ENCODE assay signal across 10 cellular contexts in genomic region chr7:26857170-26857533, GRCh38. TPM values are rescaled to one million over a fixed set of nuclear protein-coding genes. Genes with fewer than 3 reads are reported as not detected.
DNase-seq lines count a peak whose midpoint lies in the region; ATAC-seq, FAIRE-seq and TF ChIP-seq lines count a peak whose summit lies in the region.
"Had no signal": no experiment of that assay in that cellular context is flagged by ENCODE, and none has a peak within 500 bp of the region (broad histone marks: within the 10 kb centered on the region; RNA-seq: fewer than 3 reads in every experiment).

No MANE protein-coding gene starts in this region.

- dilution Hi-C loops in endothelial cell of umbilical vein (cut with MboI; ENCODE audit: extremely low pct_ligation_motif_present, low sequenced_read_pairs) = loop anchor here (10.0 kb wide), 2 partner anchors 308 to 482 kb away; partner anchors contain the start of gene HOXA9

- peak overlapping the region; percentile 24 to 72 (median 36) for H3K4me3 ChIP-seq in endothelial cell of umbilical vein (replicated peaks in 1 of 3; ENCODE audit: insufficient read depth in 1 of 3, low read depth in 1 of 3, low read length in 3 of 3)
- H3K4me3 ChIP-seq in upper lobe of left lung = peak overlapping the region; percentile 2 to 40 (median 28)
- H3K4me3 ChIP-seq: A549 had no signal

- H3K4me1 ChIP-seq in endothelial cell of umbilical vein (ENCODE audit: control insufficient read depth, extremely low read depth, insufficient read depth, low read length) = peaks cover 34% of the 10 kb centered on the region
- H3K4me1 ChIP-seq in upper lobe of left lung = peaks cover 0 to 19% (median 11%) of the 10 kb centered on the region in 4 donors

- H3K27ac ChIP-seq in endothelial cell of umbilical vein (ENCODE audit: insufficient read depth, low read depth, low read length) = peak overlapping the region; percentile 80
- peak overlapping the region; percentile 75 to 92 (median 81) for H3K27ac ChIP-seq in upper lobe of left lung
- H3K27ac ChIP-seq: A549 had no signal

- peak overlapping the region; percentile 79 for H3K9ac ChIP-seq in endothelial cell of umbilical vein (replicated peaks; ENCODE audit: extremely low read depth, insufficient read depth, low read length)

- CTCF ChIA-PET in endothelial cell of umbilical vein (lab: Charles Lee) = interaction anchor here (0.7 to 7.8 kb wide), 8 partner anchors 209 to 304 kb away, joined by 3 to 124 read pairs (median 6); partner anchors contain the start of genes HOXA1, HOXA4 and HOXA5

- H3K27me3 ChIP-seq in endothelial cell of umbilical vein (ENCODE audit: control insufficient read depth in 2 of 2, insufficient read depth in 2 of 2, low read length in 2 of 2) (no peaks in the 10 kb centered on the region), upper lobe of left lung (no peaks in the 10 kb centered on the region)

- H3K9me3 ChIP-seq in endothelial cell of umbilical vein (replicated peaks; ENCODE audit: control insufficient read depth, insufficient read depth, low read length) (no peaks in the 10 kb centered on the region), upper lobe of left lung (no peaks in the 10 kb centered on the region)
- H3K9me3 ChIP-seq: A549 had no signal

- H3K9me1 ChIP-seq in endothelial cell of umbilical vein (replicated peaks; ENCODE audit: control insufficient read depth, extremely low read depth, insufficient read depth, low read length) = no peaks in the 10 kb centered on the region

- intact Hi-C loops in endothelial cell of umbilical vein (cut with micrococcal nuclease) = loop anchor here (1.0 to 10.0 kb wide), 4 partner anchors 171 to 962 kb away; no protein-coding TSS in a partner anchor

- TF ChIP-seq CTCF in endothelial cell of umbilical vein (IDR thresholded peaks at IDR 0.05; ENCODE audit: extremely low read depth in 1 of 2, insufficient read depth in 1 of 2, low read depth in 1 of 2, low read length in 2 of 2) (no peak), upper lobe of left lung (IDR thresholded peaks at IDR 0.05) (no peak)

- no peak for ATAC-seq in activated T-cell treated with anti-CD3 and anti-CD28 coated beads, Interleukin-2, amount 50 U/mL, for 72 hours (replicated peaks in 1 of 2)
- ATAC-seq in naive B cell (ENCODE audit: low read depth in 2 of 2) = no peak
- no peak for ATAC-seq in upper lobe of left lung (ENCODE audit: low FRiP score in 2 of 2)
- no peak for ATAC-seq in GM19463 (IDR thresholded peaks at IDR 0.05; ENCODE audit: unreplicated experiment)

- peak overlapping the region; percentile 43 to 50 for H3K4me3 Mint-ChIP-seq in activated T-cell treated with anti-CD3 and anti-CD28 coated beads, Interleukin-2, amount 50 U/mL, for 72 hours
- peak overlapping the region; percentile 71 to 91 (median 86) for H3K4me3 Mint-ChIP-seq in naive B cell

- H3K79me2 ChIP-seq in endothelial cell of umbilical vein (ENCODE audit: control insufficient read depth, insufficient read depth, low read length) = peaks cover 38% of the 10 kb centered on the region

- H2AFZ ChIP-seq in endothelial cell of umbilical vein (ENCODE audit: low read depth, low read length) = peak overlapping the region; percentile 85

- no peak for DNase-seq in activated T-cell treated with anti-CD3 and anti-CD28 coated beads, Interleukin-2, amount 50 U/mL, for 72 hours
- no peak for DNase-seq in activated T-cell treated with anti-CD3 and anti-CD28 coated beads, Interleukin-2, amount 50 U/mL, for 48 hours
- DNase-seq in endothelial cell of umbilical vein (ENCODE audit: low read depth, low spot score) (no peak), naive B cell (no peak), upper lobe of left lung (peak in 1 of 2 donors; percentile 20), COR-L47 (lab: John Stamatoyannopoulos, UW) (no peak), NCI-H2171 treated with DMSO at 0.1 percent for 48 hours (lab: John Stamatoyannopoulos, UW) (no peak)
- DNase-seq: activated CD4-positive, alpha-beta T cell treated with anti-CD3 and anti-CD28 coated beads, Interleukin-2, amount 50 U/mL, for 4 hours had no signal

- H3K36me3 ChIP-seq in endothelial cell of umbilical vein (ENCODE audit: control insufficient read depth in 2 of 2, extremely low read depth in 1 of 2, insufficient read depth in 2 of 2, low read length in 2 of 2) (no peaks in the 10 kb centered on the region), upper lobe of left lung (no peaks in the 10 kb centered on the region)

- TF ChIP-seq POLR2A in endothelial cell of umbilical vein (IDR thresholded peaks at IDR 0.05; ENCODE audit: low read depth, low read length) = no peak
- no peak for TF ChIP-seq POLR2A in upper lobe of left lung (IDR thresholded peaks at IDR 0.05)

- H3K27me3 Mint-ChIP-seq in activated T-cell treated with anti-CD3 and anti-CD28 coated beads, Interleukin-2, amount 50 U/mL, for 72 hours (ENCODE audit: low read depth) = peaks cover 70% of the 10 kb centered on the region
- H3K27me3 Mint-ChIP-seq in naive B cell = no peaks in the 10 kb centered on the region

- no TSS peak for BruUV-seq in endothelial cell of umbilical vein (replicated peaks; lab: Mats Ljungman, UMichigan)

- no peaks in the 10 kb centered on the region for H4K20me1 ChIP-seq in endothelial cell of umbilical vein (replicated peaks; ENCODE audit: control insufficient read depth, extremely low read depth, insufficient read depth, low read length)

- no peaks in the 10 kb centered on the region for H3K36me3 Mint-ChIP-seq in activated T-cell treated with anti-CD3 and anti-CD28 coated beads, Interleukin-2, amount 50 U/mL, for 72 hours (ENCODE audit: insufficient read depth in 2 of 2)
- H3K36me3 Mint-ChIP-seq in naive B cell = peaks cover 4 to 7% of the 10 kb centered on the region in 2 donors

- FAIRE-seq in endothelial cell of umbilical vein (lab: Jason Lieb, UNC) = no peak
- FAIRE-seq: A549 had no signal

- 12 to 13% methylated on average over 9 of the region's 9 CpGs for WGBS in upper lobe of left lung, 2 donors

- peak overlapping the region; percentile 92 for H3K4me2 ChIP-seq in endothelial cell of umbilical vein (ENCODE audit: insufficient read depth, low read length)

- no peak for TF ChIP-seq EP300 in upper lobe of left lung (IDR thresholded peaks at IDR 0.05)

- POLR2A ChIA-PET in endothelial cell of umbilical vein (lab: Charles Lee) = interaction anchor here (0.6 to 1.1 kb wide), 3 partner anchors 8 to 1834 kb away, joined by 3 to 5 read pairs (median 3); no protein-coding TSS in a partner anchor

- no peak overlapping the region for H3K27ac Mint-ChIP-seq in activated T-cell treated with anti-CD3 and anti-CD28 coated beads, Interleukin-2, amount 50 U/mL, for 72 hours
- peak overlapping the region in 5 of 6 donors; percentile 46 to 98 (median 83) for H3K27ac Mint-ChIP-seq in naive B cell

- H3K9me3 Mint-ChIP-seq in activated T-cell treated with anti-CD3 and anti-CD28 coated beads, Interleukin-2, amount 50 U/mL, for 72 hours = no peaks in the 10 kb centered on the region
- no peaks in the 10 kb centered on the region for H3K9me3 Mint-ChIP-seq in naive B cell

- peaks cover 10% of the 10 kb centered on the region for H3K4me1 Mint-ChIP-seq in activated T-cell treated with anti-CD3 and anti-CD28 coated beads, Interleukin-2, amount 50 U/mL, for 72 hours (ENCODE audit: low read depth)
- peaks cover 33 to 52% (median 34%) of the 10 kb centered on the region in 3 donors for H3K4me1 Mint-ChIP-seq in naive B cell

TF ChIP-seq in endothelial cell of umbilical vein, 7 proteins besides CTCF, POLR2A, EP300 and RAD21:
- TF ChIP-seq EZH2 (IDR thresholded peaks at IDR 0.05; ENCODE audit: borderline replicate concordance, low read depth, low read length, severe bottlenecking) (no peak), POLR2AphosphoS5 (IDR thresholded peaks at IDR 0.05; ENCODE audit: insufficient read depth, low read depth, low read length) (no peak), FOS (IDR thresholded peaks at IDR 0.05; ENCODE audit: borderline replicate concordance, insufficient read depth, low read length) (no peak), JUN (IDR thresholded peaks at IDR 0.05; ENCODE audit: borderline replicate concordance, insufficient read depth, insufficient read length, low read depth) (no peak), MAX (IDR thresholded peaks at IDR 0.05; ENCODE audit: insufficient read depth, insufficient read length) (no peak), MYC (IDR thresholded peaks at IDR 0.05; ENCODE audit: low read depth, low read length) (no peak), GATA2 (IDR thresholded peaks at IDR 0.05; ENCODE audit: insufficient read depth, insufficient read length, low read depth, low read length) (no peak)

RNA-seq across cellular contexts. Expression of gene SKAP2, which starts 7.2 kb away (rescaled TPM):
- total RNA-seq in activated T-cell treated with anti-CD3 and anti-CD28 coated beads, Interleukin-2, amount 50 U/mL, for 72 hours = 10 to 100 TPM in 1 of 2 donors, 1 to 10 TPM in 1; 9.7 to 22.4 TPM
- total RNA-seq in endothelial cell of umbilical vein (27.6 and 30.5 TPM in 2 replicates), upper lobe of left lung (10 to 100 TPM; 21.7 to 57.2 (median 32.6) TPM)
- polyA plus RNA-seq in endothelial cell of umbilical vein (2.8 and 4.0 TPM in 2 replicates), naive B cell (ENCODE audit: low read depth in 6 of 6) (100 to 1,000 TPM; 122 to 192 (median 157) TPM)
- 5.7 and 7.1 TPM in 2 replicates for polyA plus RNA-seq in endothelial cell of umbilical vein (2011; cell fraction: cytosol; rRNA removed)
- 6.7 and 9.1 TPM in 2 replicates for polyA plus RNA-seq in endothelial cell of umbilical vein (2011; cell fraction: nucleus; rRNA removed)
- 25.6 and 33.4 TPM in 2 replicates for polyA plus RNA-seq in endothelial cell of umbilical vein (2012)
- 6.3 and 12.3 TPM in 2 replicates for polyA minus RNA-seq in endothelial cell of umbilical vein
- polyA minus RNA-seq in endothelial cell of umbilical vein (2011; cell fraction: cytosol; rRNA and poly(A)+ RNA removed) = 10.8 TPM
- polyA minus RNA-seq in endothelial cell of umbilical vein (2011; cell fraction: nucleus; rRNA and poly(A)+ RNA removed) = 22.7 and 27.5 TPM in 2 replicates
